8 cellular contexts compared by ENCODE assay signal in genomic region chr21:43361493-43362296, GRCh38.
DNase-seq lines count a peak whose midpoint lies in the region; ATAC-seq and TF ChIP-seq lines count a peak whose summit lies in the region.

No MANE protein-coding gene starts in this region.

- H2BK15ac ChIP-seq in neuronal stem cell (ENCODE audit: low read length) = peak overlapping the region; percentile 62

- no peak overlapping the region for H2BK5ac ChIP-seq in neuronal stem cell (ENCODE audit: low read length)

- no peaks in the 10 kb centered on the region for H3K27me3 ChIP-seq in endocrine pancreas (ENCODE audit: control insufficient read depth, insufficient read depth, low read length)
- no peaks in the 10 kb centered on the region for H3K27me3 ChIP-seq in neuronal stem cell (ENCODE audit: control insufficient read depth in 3 of 3, insufficient read depth in 3 of 3, low read depth in 1 of 3, low read length in 3 of 3)

- H4K8ac ChIP-seq in neuronal stem cell (ENCODE audit: low read depth, low read length) = no peak overlapping the region

- in situ Hi-C loops in GM13976 (cut with MboI; ENCODE audit: low sequenced_read_pairs, unreplicated experiment) = no loop called here

- H4K91ac ChIP-seq in neuronal stem cell (ENCODE audit: low read depth, low read length, poor library complexity) = no peak overlapping the region

- WGBS in neuronal stem cell (ENCODE audit: extremely low coverage in 2 of 2, insufficient read length in 2 of 2, insufficient replicate concordance in 1 of 2), 2 donors = no CpG with 5 or more reads among the region's 35 CpGs

- DNase-seq in GM13976 (ENCODE audit: low spot score) (peak; percentile 70), neuronal stem cell (ENCODE audit: low spot score) (no peak), COR-L47 (lab: John Stamatoyannopoulos, UW) (no peak), putamen (ENCODE audit: low spot score) (no peak), NCI-H82 (lab: John Stamatoyannopoulos, UW) (no peak)
- DNase-seq in activated CD4-positive, alpha-beta T cell treated with anti-CD3 and anti-CD28 coated beads, Interleukin-2, amount 10 ng/mL, durations not matched to agents 24 days and 14 days = peak; percentile 86

- no peak overlapping the region for H3K4me3 ChIP-seq in endocrine pancreas (ENCODE audit: control insufficient read depth, insufficient read depth, low read length)
- no peak overlapping the region for H3K4me3 ChIP-seq in neuronal stem cell (ENCODE audit: low read length in 2 of 2)

- H3K9me3 Mint-ChIP-seq in activated CD4-positive, alpha-beta T cell treated with anti-CD3 and anti-CD28 coated beads, Interleukin-2, amount 10 ng/mL, durations not matched to agents 24 days and 14 days = no peaks in the 10 kb centered on the region

- peak overlapping the region; percentile 78 for H3K4me3 Mint-ChIP-seq in activated CD4-positive, alpha-beta T cell treated with anti-CD3 and anti-CD28 coated beads, Interleukin-2, amount 10 ng/mL, durations not matched to agents 24 days and 14 days

- no peaks in the 10 kb centered on the region for H3K36me3 ChIP-seq in endocrine pancreas (ENCODE audit: control insufficient read depth, insufficient read depth, low read length)
- no peaks in the 10 kb centered on the region for H3K36me3 ChIP-seq in neuronal stem cell (replicated peaks in 1 of 2; ENCODE audit: control insufficient read depth in 2 of 2, insufficient read depth in 2 of 2, low read length in 2 of 2)

- peaks cover 5% of the 10 kb centered on the region for H3K36me3 Mint-ChIP-seq in activated CD4-positive, alpha-beta T cell treated with anti-CD3 and anti-CD28 coated beads, Interleukin-2, amount 10 ng/mL, durations not matched to agents 24 days and 14 days (ENCODE audit: low read depth)

- no peak overlapping the region for H3K27ac ChIP-seq in neuronal stem cell (replicated peaks; ENCODE audit: low read length)

- H3K4ac ChIP-seq in neuronal stem cell (ENCODE audit: low read length) = no peak overlapping the region

- no peak overlapping the region for H3K14ac ChIP-seq in neuronal stem cell (ENCODE audit: low read length)

- no peak overlapping the region for H2BK120ac ChIP-seq in neuronal stem cell (ENCODE audit: low read depth, low read length)

- H2AFZ ChIP-seq in neuronal stem cell (ENCODE audit: low read length) = peak overlapping the region; percentile 59

- H2BK12ac ChIP-seq in neuronal stem cell (ENCODE audit: low read length) = no peak overlapping the region

- H3K9me3 ChIP-seq in endocrine pancreas (ENCODE audit: control insufficient read depth, low read length) (no peaks in the 10 kb centered on the region), neuronal stem cell (replicated peaks in 1 of 2; ENCODE audit: control insufficient read depth in 2 of 2, insufficient read depth in 1 of 2, low read depth in 1 of 2, low read length in 2 of 2) (no peaks in the 10 kb centered on the region)

- H3K27ac Mint-ChIP-seq in activated CD4-positive, alpha-beta T cell treated with anti-CD3 and anti-CD28 coated beads, Interleukin-2, amount 10 ng/mL, durations not matched to agents 24 days and 14 days = peak overlapping the region; percentile 93

- no peak for TF ChIP-seq CTCF in GM13976 (IDR thresholded peaks at IDR 0.05; ENCODE audit: borderline replicate concordance, control extremely low read depth, extremely low read depth, insufficient read depth, missing control alignments)

- H3K9ac ChIP-seq in endocrine pancreas (ENCODE audit: control insufficient read depth, insufficient read depth, low read length) = peak overlapping the region; percentile 20
- H3K9ac ChIP-seq in neuronal stem cell (ENCODE audit: low read depth, low read length, poor library complexity) = no peak overlapping the region

- no peak overlapping the region for H3K23ac ChIP-seq in neuronal stem cell (ENCODE audit: low read depth, low read length, poor library complexity)

- peaks cover 1% of the 10 kb centered on the region for H3K79me1 ChIP-seq in neuronal stem cell (ENCODE audit: low read depth, low read length)

- H3K4me1 Mint-ChIP-seq in activated CD4-positive, alpha-beta T cell treated with anti-CD3 and anti-CD28 coated beads, Interleukin-2, amount 10 ng/mL, durations not matched to agents 24 days and 14 days = peaks cover 24% of the 10 kb centered on the region

- intact Hi-C loops in activated CD4-positive, alpha-beta T cell treated with anti-CD3 and anti-CD28 coated beads, Interleukin-2, amount 10 ng/mL, durations not matched to agents 24 days and 14 days (cut with micrococcal nuclease) = no loop called here

- H3K4me1 ChIP-seq in endocrine pancreas (ENCODE audit: control insufficient read depth, insufficient read depth, low read length) (no peaks in the 10 kb centered on the region), neuronal stem cell (ENCODE audit: control insufficient read depth in 2 of 2, insufficient read depth in 1 of 2, low read depth in 1 of 2, low read length in 2 of 2) (peaks cover 9 to 12% of the 10 kb centered on the region in 2 donors)

- no peaks in the 10 kb centered on the region for H3K27me3 Mint-ChIP-seq in activated CD4-positive, alpha-beta T cell treated with anti-CD3 and anti-CD28 coated beads, Interleukin-2, amount 10 ng/mL, durations not matched to agents 24 days and 14 days

- peak; percentile 45 for ATAC-seq in HG03135 (IDR thresholded peaks at IDR 0.05; ENCODE audit: unreplicated experiment)

- H2AK5ac ChIP-seq in neuronal stem cell (ENCODE audit: low read depth, low read length) = peak overlapping the region; percentile 59

- H3K18ac ChIP-seq in neuronal stem cell (ENCODE audit: low read length) = peak overlapping the region; percentile 62

- no peak overlapping the region for H3K4me2 ChIP-seq in neuronal stem cell (ENCODE audit: insufficient read depth, low read length, poor library complexity, severe bottlenecking)

Comparison
In these comparisons a context has a peak if more than half of its experiments do, and no peak if none do; other contexts are left out.
1. DNase-seq: peak in GM13976 (single experiment) and activated CD4-positive, alpha-beta T cell treated with anti-CD3 and anti-CD28 coated beads, Interleukin-2, amount 10 ng/mL, durations not matched to agents 24 days and 14 days (single experiment); none in neuronal stem cell (single experiment), COR-L47 (single experiment), putamen (single experiment) and NCI-H82 (single experiment).